15 cellular contexts compared by ENCODE assay signal in the genomic region with DNA sequence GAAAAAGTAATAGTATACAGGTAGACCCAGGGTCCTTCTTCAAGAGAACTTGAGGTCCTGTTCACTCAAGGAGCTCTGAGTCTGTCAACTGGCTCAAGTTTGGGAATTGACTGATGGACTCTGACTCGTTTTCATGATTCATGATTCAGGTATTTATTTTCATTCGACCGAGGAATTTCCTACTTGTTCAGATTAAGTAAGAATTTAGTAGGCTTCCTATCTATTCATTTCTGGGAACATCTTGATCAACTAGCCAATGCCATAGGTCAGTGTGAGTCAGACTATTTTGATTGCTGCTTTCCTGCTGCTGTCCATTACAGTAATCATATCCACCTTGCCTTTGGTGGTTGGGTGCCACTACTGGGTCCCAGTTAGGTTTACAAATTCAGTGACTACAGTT. TPM values are rescaled to one million over a fixed set of nuclear protein-coding genes. Genes with fewer than 3 reads are reported as not detected.
DNase-seq lines count a peak whose midpoint lies in the region; ATAC-seq, FAIRE-seq and TF ChIP-seq lines count a peak whose summit lies in the region.
"Had no signal": no experiment of that assay in that cellular context is flagged by ENCODE, and none has a peak within 500 bp of the region (broad histone marks: within the 10 kb centered on the region; RNA-seq: fewer than 3 reads in every experiment).

No MANE protein-coding gene starts in this region.

- TF ChIP-seq POLR2A in A549 (IDR thresholded peaks at IDR 0.05; ENCODE audit: low read length) (no peak), K562 (conservative IDR thresholded peaks at IDR 0.05) (no peak)

- no peak overlapping the region for H3K4me3 ChIP-seq in A549
- H3K4me3 ChIP-seq in K562, result no peak overlapping the region
- H3K4me3 ChIP-seq: BLaER1, pancreas had no signal

- ATAC-seq in A549 (peak; percentile 80 to 82), K562 (no peak), GM21367 (IDR thresholded peaks at IDR 0.05; ENCODE audit: unreplicated experiment) (no peak), T-cell (replicated peaks in 1 of 4) (no peak)
- ATAC-seq: activated T-cell treated with anti-CD3 and anti-CD28 coated beads, Interleukin-2, amount 50 U/mL, for 72 hours had no signal

- H3K9ac ChIP-seq in K562 (ENCODE audit: insufficient read depth in 1 of 2, low read depth in 2 of 2, low read length in 2 of 2), result no peak overlapping the region
- H3K9ac ChIP-seq: BLaER1 had no signal

- H3K4me2 ChIP-seq in A549 (peak overlapping the region; percentile 61), K562 (ENCODE audit: insufficient read depth, low read length) (no peak overlapping the region)
- H3K4me2 ChIP-seq: BLaER1 had no signal

- DNase-seq in A549 (ENCODE audit: low read depth in 1 of 2, low spot score in 1 of 2), result peak; percentile 35 to 69
- peak; percentile 97 for DNase-seq in HT1080 (ENCODE audit: low read depth)
- DNase-seq in K562 (ENCODE audit: extremely low read depth in 1 of 4, low spot score in 3 of 4), result no peak
- peak; percentile 32 for DNase-seq in islet precursor cell
- no peak for DNase-seq in UCSD-AML1 (lab: John Stamatoyannopoulos, UW; ENCODE audit: unreplicated experiment)
- no peak for DNase-seq in T-cell
- DNase-seq in GM19239 (ENCODE audit: insufficient read length, low spot score), result no peak
- DNase-seq: activated T-cell treated with anti-CD3 and anti-CD28 coated beads, Interleukin-2, amount 50 U/mL, for 72 hours; effector CD4-positive, alpha-beta T cell; NCI-H524 treated with DMSO at 0.1 percent for 48 hours; pancreas had no signal

- no peak for TF ChIP-seq RAD21 in A549 (conservative IDR thresholded peaks at IDR 0.05 in 1 of 2, IDR thresholded peaks at IDR 0.05 in 1 of 2)
- no peak for TF ChIP-seq RAD21 in K562 (CRISPR knock-in tag; conservative IDR thresholded peaks at IDR 0.05 in 1 of 2, IDR thresholded peaks at IDR 0.05 in 1 of 2)

- TF ChIP-seq EP300 in A549 (IDR thresholded peaks at IDR 0.05), result no peak
- no peak for TF ChIP-seq EP300 in K562 (IDR thresholded peaks at IDR 0.05; ENCODE audit: low read length)

- H3K4me3 Mint-ChIP-seq in T-cell, result no peak overlapping the region
- H3K4me3 Mint-ChIP-seq: activated T-cell treated with anti-CD3 and anti-CD28 coated beads, Interleukin-2, amount 50 U/mL, for 72 hours had no signal

- no peaks in the 10 kb centered on the region for H3K9me3 ChIP-seq in A549
- no peaks in the 10 kb centered on the region for H3K9me3 ChIP-seq in K562 (replicated peaks; ENCODE audit: control insufficient read depth, insufficient read depth, low read depth, low read length)
- H3K9me3 ChIP-seq: BLaER1, pancreas had no signal

- TF ChIP-seq CTCF in A549 (IDR thresholded peaks at IDR 0.05), result no peak
- TF ChIP-seq CTCF in K562 (IDR thresholded peaks at IDR 0.05 in 2 of 3, conservative IDR thresholded peaks at IDR 0.05 in 1 of 3; ENCODE audit: insufficient read depth in 2 of 3, low read depth in 1 of 3, low read length in 3 of 3), result no peak

- in situ Hi-C loops in K562 (cut with MboI), result no loop called here

- BruUV-seq in K562 (replicated peaks; lab: Mats Ljungman, UMichigan), result no TSS peak

- no peaks in the 10 kb centered on the region for H3K4me1 Mint-ChIP-seq in T-cell

- no peaks in the 10 kb centered on the region for H4K20me1 ChIP-seq in K562 (replicated peaks; ENCODE audit: control insufficient read depth, insufficient read depth, low read length)
- H4K20me1 ChIP-seq: BLaER1 had no signal

- no peaks in the 10 kb centered on the region for H3K9me3 Mint-ChIP-seq in T-cell
- H3K9me3 Mint-ChIP-seq: activated T-cell treated with anti-CD3 and anti-CD28 coated beads, Interleukin-2, amount 50 U/mL, for 72 hours had no signal

- FAIRE-seq in A549 (lab: Jason Lieb, UNC) (no peak), K562 (lab: Jason Lieb, UNC) (no peak), GM19239 (lab: Jason Lieb, UNC) (no peak)
- FAIRE-seq: islet of Langerhans, pancreas had no signal

- WGBS in A549 (ENCODE audit: missing lambda C conversion rate), result 3% methylated on average over 3 of the region's 3 CpGs
- WGBS in K562 (ENCODE audit: insufficient coverage, low coverage, missing lambda C conversion rate), result 5% methylated on average over 3 of the region's 3 CpGs

- H3K27ac ChIP-seq in A549 (peak overlapping the region; percentile 61 to 67; a peak in 5 of 6 replicates), K562 (ENCODE audit: extremely low read depth, low read depth, low read length) (no peak overlapping the region)
- H3K27ac ChIP-seq: BLaER1, pancreas had no signal

- no peaks in the 10 kb centered on the region for H3K36me3 Mint-ChIP-seq in T-cell

- H3K79me2 ChIP-seq in K562 (ENCODE audit: control insufficient read depth, insufficient read depth, low read length), result no peaks in the 10 kb centered on the region

- POLR2A ChIA-PET in A549 (lab: Yijun Ruan, JAX) (interaction anchor here (0.6 kb wide), 2 partner anchors 373 to 670 kb away, joined by 4 to 6 read pairs; a partner anchor contains a TSS), K562 (lab: Yijun Ruan, JAX) (interaction anchor here (1.7 kb wide), 1 partner anchor 10 kb away, joined by 5 read pairs; a partner anchor contains a TSS), T-cell (lab: Charles Lee) (interaction anchor here in 1 of 2 donors (0.5 kb wide), 1 partner anchor 299 kb away, joined by 3 read pairs; no protein-coding TSS in a partner anchor)

- no peak overlapping the region for H3K27ac Mint-ChIP-seq in T-cell
- H3K27ac Mint-ChIP-seq: activated T-cell treated with anti-CD3 and anti-CD28 coated beads, Interleukin-2, amount 50 U/mL, for 72 hours had no signal

- CTCF ChIA-PET in A549 (lab: Yijun Ruan, JAX) (interaction anchor here (1.0 to 1.1 kb wide), 4 partner anchors 9 to 289 kb away, joined by 3 to 5 read pairs (median 3); no protein-coding TSS in a partner anchor), K562 (lab: Yijun Ruan, JAX; ENCODE audit: low intra/inter-chr PET ratio) (no interaction called here), T-cell (lab: Charles Lee) (no interaction called here)

- intact Hi-C loops in K562 (cut with micrococcal nuclease), result no loop called here

- H3K27me3 Mint-ChIP-seq in T-cell, result no peaks in the 10 kb centered on the region

- no peaks in the 10 kb centered on the region for H3K27me3 ChIP-seq in K562 (ENCODE audit: control insufficient read depth in 2 of 2, insufficient read depth in 2 of 2, low read length in 2 of 2)
- H3K27me3 ChIP-seq: BLaER1, pancreas had no signal

- no peaks in the 10 kb centered on the region for H3K9me1 ChIP-seq in K562 (ENCODE audit: control insufficient read depth, insufficient read depth, low read length)

- H2AFZ ChIP-seq in K562 (ENCODE audit: low read depth, low read length), result no peak overlapping the region

- H3K36me3 ChIP-seq in K562 (ENCODE audit: control insufficient read depth, insufficient read depth, low read length), result no peaks in the 10 kb centered on the region
- H3K36me3 ChIP-seq: BLaER1, pancreas had no signal

- H3K4me1 ChIP-seq in A549 (peaks cover 30% of the 10 kb centered on the region), K562 (replicated peaks in 1 of 2; ENCODE audit: control insufficient read depth in 2 of 2, insufficient read depth in 2 of 2, low read length in 2 of 2) (peaks cover 0 to 5% of the 10 kb centered on the region in 2 experiments; a peak in 2 of 5 replicates)

RNA-seq across cellular contexts. Expression of a gene that starts 6.1 kb away (rescaled TPM):
- polyA plus RNA-seq in A549 (2011; rRNA removed) (not detected in 2 replicates), A549 (2017; fragmentation: RNase III; extraction: RNeasy Plus Mini Kit Qiagen cat#74134 plus additional on column Dnase treatment) (not detected in 3 replicates), K562 (2011; rRNA removed) (not detected in 2 replicates), K562 (2014; fragmentation: Illumina TruSeq; extraction: Trizol) (not detected in 2 replicates), K562 (2014; fragmentation: Nextera tagmentation; extraction: Ambion mirVana) (under 1 TPM; 0.04 to 0.07 TPM), K562 (2014; rRNA removed) (not detected in 2 replicates)
- polyA plus RNA-seq in A549 (2012; cell fraction: cytosol; rRNA removed), result not detected in 2 replicates
- polyA plus RNA-seq in A549 (2012; cell fraction: nucleus; rRNA removed), result not detected in 2 replicates
- polyA minus RNA-seq in A549 (2011; rRNA and poly(A)+ RNA removed), result not detected in 2 replicates
- total RNA-seq in HT1080 (2014; rRNA removed; shearing (Covaris generic)), result 0.03 TPM in 1 of 2 replicates, not detected in the other
- polyA plus RNA-seq in HT1080 (2015; cell fraction: cytosol; rRNA removed), result not detected in 2 replicates
- not detected in 2 replicates for polyA plus RNA-seq in HT1080 (2015; cell fraction: nucleus; rRNA removed)
- not detected in 2 replicates for total RNA-seq in K562 (2011; cell fraction: chromatin; rRNA removed; ENCODE audit: low replicate concordance)
- total RNA-seq in K562 (2011; cell fraction: nucleolus; rRNA removed), result not detected in 2 replicates
- not detected in 2 replicates for total RNA-seq in K562 (2011; cell fraction: nucleoplasm; rRNA removed)
- total RNA-seq in K562 (2014; rRNA removed) (not detected in 2 replicates), K562 (2014; rRNA removed; fragmentation: Illumina TruSeq; extraction: Trizol) (not detected in 2 replicates), K562 (2015; rRNA removed; fragmentation: Illumina TruSeq; extraction: Trizol) (under 0.01 TPM in 1 of 2 replicates, not detected in the other), K562 (2021) (not detected in 2 replicates), T-cell (not detected)
- not detected in 2 replicates for polyA plus RNA-seq in K562 (2011; cell fraction: cytosol; rRNA removed)
- not detected in 2 replicates for polyA plus RNA-seq in K562 (2011; cell fraction: nucleus; rRNA removed)
- polyA plus RNA-seq in K562 (2012), result 0.05 and 0.36 TPM in 2 replicates
- polyA minus RNA-seq in K562 (2011; rRNA and poly(A)+ RNA removed), result not detected in 2 replicates
- not detected in 2 replicates for polyA minus RNA-seq in K562 (2011; cell fraction: cytosol; rRNA and poly(A)+ RNA removed)
- polyA minus RNA-seq in K562 (2011; cell fraction: nucleus; rRNA and poly(A)+ RNA removed), result not detected in 2 replicates
- total RNA-seq: activated T-cell treated with anti-CD3 and anti-CD28 coated beads, Interleukin-2, amount 50 U/mL, for 72 hours; pancreas; urinary bladder had no signal
- polyA plus RNA-seq: urinary bladder had no signal

RNA-seq across cellular contexts. Expression of a gene that starts 10.4 kb away (rescaled TPM):
- polyA plus RNA-seq in A549 (2011; rRNA removed) (62.1 and 67.8 TPM in 2 replicates), A549 (2017; fragmentation: RNase III; extraction: RNeasy Plus Mini Kit Qiagen cat#74134 plus additional on column Dnase treatment) (36.4 to 40.3 TPM (median 38.2 TPM) in 3 replicates), K562 (2011; rRNA removed) (39.6 and 52.4 TPM in 2 replicates), K562 (2014; fragmentation: Illumina TruSeq; extraction: Trizol) (56.3 and 73.0 TPM in 2 replicates), K562 (2014; fragmentation: Nextera tagmentation; extraction: Ambion mirVana) (10 to 100 TPM; 38.6 to 43.9 TPM), K562 (2014; rRNA removed) (37.6 and 43.6 TPM in 2 replicates)
- 13.5 and 15.9 TPM in 2 replicates for polyA plus RNA-seq in A549 (2012; cell fraction: cytosol; rRNA removed)
- polyA plus RNA-seq in A549 (2012; cell fraction: nucleus; rRNA removed), result 9.6 and 11.2 TPM in 2 replicates
- polyA minus RNA-seq in A549 (2011; rRNA and poly(A)+ RNA removed), result 44.4 and 51.0 TPM in 2 replicates
- total RNA-seq in HT1080 (2014; rRNA removed; shearing (Covaris generic)), result 34.0 and 49.9 TPM in 2 replicates
- polyA plus RNA-seq in HT1080 (2015; cell fraction: cytosol; rRNA removed), result 25.3 and 31.6 TPM in 2 replicates
- polyA plus RNA-seq in HT1080 (2015; cell fraction: nucleus; rRNA removed), result 69.1 and 74.2 TPM in 2 replicates
- total RNA-seq in K562 (2011; cell fraction: chromatin; rRNA removed; ENCODE audit: low replicate concordance), result 43.0 and 161 TPM in 2 replicates
- 20.2 and 23.4 TPM in 2 replicates for total RNA-seq in K562 (2011; cell fraction: nucleolus; rRNA removed)
- 44.2 and 72.9 TPM in 2 replicates for total RNA-seq in K562 (2011; cell fraction: nucleoplasm; rRNA removed)
- total RNA-seq in K562 (2014; rRNA removed) (31.6 and 39.7 TPM in 2 replicates), K562 (2014; rRNA removed; fragmentation: Illumina TruSeq; extraction: Trizol) (69.5 and 81.8 TPM in 2 replicates), K562 (2015; rRNA removed; fragmentation: Illumina TruSeq; extraction: Trizol) (50.4 and 55.9 TPM in 2 replicates), K562 (2021) (80.2 and 84.5 TPM in 2 replicates), T-cell (10 to 100 TPM; 22.2 to 38.8 (median 36.7) TPM)
- polyA plus RNA-seq in K562 (2011; cell fraction: cytosol; rRNA removed), result 15.3 and 20.7 TPM in 2 replicates
- 27.5 and 35.0 TPM in 2 replicates for polyA plus RNA-seq in K562 (2011; cell fraction: nucleus; rRNA removed)
- polyA plus RNA-seq in K562 (2012), result 24.3 and 39.1 TPM in 2 replicates
- 101 and 121 TPM in 2 replicates for polyA minus RNA-seq in K562 (2011; rRNA and poly(A)+ RNA removed)
- 53.7 and 64.5 TPM in 2 replicates for polyA minus RNA-seq in K562 (2011; cell fraction: cytosol; rRNA and poly(A)+ RNA removed)
- 17.4 and 35.4 TPM in 2 replicates for polyA minus RNA-seq in K562 (2011; cell fraction: nucleus; rRNA and poly(A)+ RNA removed)

Comparison
In these comparisons a context has a peak if more than half of its experiments do, and no peak if none do; other contexts are left out.
1. ATAC-seq: peak in A549 (2 of 2); none in K562 (single experiment), GM21367 (single experiment) and T-cell (0 of 4).
2. DNase-seq: peak in A549 (2 of 2), HT1080 (single experiment) and islet precursor cell (single experiment); none in K562 (0 of 4), UCSD-AML1 (single experiment), T-cell (0 of 34) and GM19239 (single experiment).